7 cellular contexts compared by ENCODE assay signal in genomic region chr4:184812651-184813181, GRCh38. TPM values are rescaled to one million over a fixed set of nuclear protein-coding genes. Genes with fewer than 3 reads are reported as not detected.
DNase-seq lines count a peak whose midpoint lies in the region; TF ChIP-seq lines count a peak whose summit lies in the region.

No MANE protein-coding gene starts in this region.

- intact Hi-C loops in tibial artery (cut with DNase I; ENCODE audit: low total_unique reads): no loop called here

- H3K27me3 ChIP-seq in liver (ENCODE audit: control insufficient read depth in 4 of 4, insufficient read depth in 4 of 4, low read length in 3 of 4) (no peaks in the 10 kb centered on the region), tibial artery (no peaks in the 10 kb centered on the region)

- TF ChIP-seq CTCF in cardiac fibroblast (IDR thresholded peaks at IDR 0.05; ENCODE audit: low read depth, low read length) (no peak), liver (IDR thresholded peaks at IDR 0.05; ENCODE audit: low read depth, low read length, missing input control) (no peak), tibial artery (IDR thresholded peaks at IDR 0.05) (no peak)

- H3K27ac ChIP-seq in liver (ENCODE audit: low read depth in 1 of 2, low read length in 2 of 2): peak overlapping the region; percentile 82 to 87
- peak overlapping the region; percentile 4 to 38 for H3K27ac ChIP-seq in tibial artery

- TF ChIP-seq RAD21 in liver (IDR thresholded peaks at IDR 0.05): no peak

- DNase-seq in OCI-M1 (lab: John Stamatoyannopoulos, UW) (peak; percentile 68), cardiac fibroblast (ENCODE audit: low read depth in 2 of 2) (peak; percentile 67 to 81), tibial artery (peak in 1 of 2 donors; percentile 60), NCI-H82 treated with DMSO at 0.1 percent for 48 hours (lab: John Stamatoyannopoulos, UW; ENCODE audit: unreplicated experiment) (no peak), ureter (ENCODE audit: low spot score) (no peak), COR-L47 (lab: John Stamatoyannopoulos, UW) (no peak)

- H3K4me1 ChIP-seq in liver (ENCODE audit: control insufficient read depth in 4 of 4, insufficient read depth in 4 of 4, low read length in 3 of 4): peaks cover 13 to 91% (median 73%) of the 10 kb centered on the region in 4 donors
- peaks cover 0 to 42% (median 20%) of the 10 kb centered on the region in 4 donors for H3K4me1 ChIP-seq in tibial artery

- WGBS in liver: 66% methylated on average over 8 of the region's 8 CpGs

- H3K9ac ChIP-seq in liver (ENCODE audit: low read depth in 1 of 2, low read length in 2 of 2): peak overlapping the region in 1 of 2 donors; percentile 12

- H3K4me3 ChIP-seq in cardiac fibroblast (replicated peaks in 1 of 2; ENCODE audit: low read depth in 2 of 2, low read length in 2 of 2) (peak overlapping the region in 1 of 2 donors; percentile 22), liver (ENCODE audit: low read depth in 1 of 3, low read length in 3 of 3) (peak overlapping the region in 1 of 3 donors; percentile 4), tibial artery (no peak overlapping the region)

- H3K36me3 ChIP-seq in liver (ENCODE audit: control insufficient read depth in 4 of 4, insufficient read depth in 3 of 4, low read depth in 1 of 4, low read length in 3 of 4): peaks cover 0 to 2% (median under 1%) of the 10 kb centered on the region in 4 donors
- no peaks in the 10 kb centered on the region for H3K36me3 ChIP-seq in tibial artery

- H3K9me3 ChIP-seq in liver (ENCODE audit: control insufficient read depth in 4 of 4, low read length in 3 of 4): no peaks in the 10 kb centered on the region
- H3K9me3 ChIP-seq in tibial artery: no peaks in the 10 kb centered on the region

TF ChIP-seq in liver, 16 proteins besides CTCF, POLR2A, EP300 and RAD21:
- TF ChIP-seq TAF1 (conservative IDR thresholded peaks at IDR 0.05): no peak
- TF ChIP-seq HNF4G (IDR thresholded peaks at IDR 0.05): no peak
- TF ChIP-seq EGR1 (IDR thresholded peaks at IDR 0.05; ENCODE audit: low read depth in 2 of 2): no peak
- no peak for TF ChIP-seq GABPA (IDR thresholded peaks at IDR 0.05 in 1 of 2, conservative IDR thresholded peaks at IDR 0.05 in 1 of 2)
- TF ChIP-seq RXRA (IDR thresholded peaks at IDR 0.05): no peak
- no peak for TF ChIP-seq JUND (IDR thresholded peaks at IDR 0.05)
- TF ChIP-seq MAX (IDR thresholded peaks at IDR 0.05): no peak
- TF ChIP-seq FOXA1 (IDR thresholded peaks at IDR 0.05): no peak
- no peak for TF ChIP-seq REST (IDR thresholded peaks at IDR 0.05)
- TF ChIP-seq YY1 (IDR thresholded peaks at IDR 0.05): no peak
- no peak for TF ChIP-seq FOXA2 (IDR thresholded peaks at IDR 0.05)
- no peak for TF ChIP-seq ZBTB33 (IDR thresholded peaks at IDR 0.05)
- TF ChIP-seq NR2F2 (IDR thresholded peaks at IDR 0.05): no peak
- no peak for TF ChIP-seq ATF3 (IDR thresholded peaks at IDR 0.05)
- TF ChIP-seq SP1 (IDR thresholded peaks at IDR 0.05): no peak
- no peak for TF ChIP-seq HNF4A (conservative IDR thresholded peaks at IDR 0.05)

RNA-seq across cellular contexts. Expression of gene ACSL1, which starts 13.1 kb away (rescaled TPM):
- total RNA-seq in liver (1,000 to 10,000 TPM in 1 of 2 donors, 100 to 1,000 TPM in 1; 210 to 2,226 TPM), ureter (104 TPM)
- 1,000 to 10,000 TPM in 1 of 2 donors, 100 to 1,000 TPM in 1; 704 to 1,052 TPM for polyA plus RNA-seq in liver

Comparison
In these comparisons a context has a peak if more than half of its experiments do, and no peak if none do; other contexts are left out.
1. DNase-seq: peak in OCI-M1 (single experiment) and cardiac fibroblast (2 of 2); none in NCI-H82 treated with DMSO at 0.1 percent for 48 hours (single experiment), ureter (single experiment) and COR-L47 (single experiment).